Comparison of ENCODE assay signal across 8 cellular contexts in the genomic region with DNA sequence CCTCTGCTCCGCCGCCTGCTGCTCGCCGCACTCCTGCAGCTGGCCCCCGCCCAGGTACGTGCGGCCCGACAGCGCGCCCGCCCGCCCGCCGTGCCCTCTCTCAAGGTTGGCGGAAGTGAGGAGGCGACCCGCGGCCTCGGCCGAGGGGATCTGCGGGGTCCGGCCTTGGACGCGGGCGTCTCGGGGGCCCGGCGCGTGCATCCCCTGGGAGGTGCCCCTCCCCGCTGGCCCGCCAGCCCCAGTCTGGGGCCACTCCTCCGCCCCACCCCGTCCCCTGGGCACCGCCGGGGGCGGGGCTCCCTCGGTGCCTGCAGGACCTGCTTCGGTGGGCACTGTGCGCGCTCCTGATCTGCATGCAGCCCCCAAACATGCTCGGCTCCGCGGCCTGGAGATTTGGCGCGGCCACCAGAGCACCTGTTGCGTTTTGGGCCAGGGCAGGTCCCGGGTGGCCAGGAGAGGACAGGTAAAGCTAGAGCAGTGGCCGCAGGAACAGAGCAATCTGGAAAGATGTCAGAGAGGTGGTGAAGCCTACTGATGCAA. TPM values are rescaled to one million over a fixed set of nuclear protein-coding genes. Genes with fewer than 3 reads are reported as not detected.
A peak's percentile ranks its signal among the peaks of the same experiment; 100 is the strongest.
DNase-seq lines count a peak whose midpoint lies in the region; ATAC-seq and TF ChIP-seq lines count a peak whose summit lies in the region.

No MANE protein-coding gene starts in this region.

- ATAC-seq in Right ventricle myocardium inferior: peak; percentile 34
- no peak for ATAC-seq in GM18861 (IDR thresholded peaks at IDR 0.05; ENCODE audit: unreplicated experiment)
- ATAC-seq in HG02981 (IDR thresholded peaks at IDR 0.05; ENCODE audit: unreplicated experiment): no peak

- no peaks in the 10 kb centered on the region for H3K9me3 Mint-ChIP-seq in neural crest cell

- intact Hi-C loops in Right ventricle myocardium inferior (cut with DNase I) (no loop called here), cardiac septum (cut with DNase I) (loop anchor here (5.0 kb wide), 1 partner anchor 48 kb away; the partner anchor contains the start of gene STIP1), esophagus squamous epithelium (cut with DNase I) (no loop called here)

- H3K36me3 ChIP-seq in esophagus squamous epithelium: peaks cover 0 to 35% (median 0%) of the 10 kb centered on the region in 3 donors

- H3K4me1 ChIP-seq in esophagus squamous epithelium: peaks cover 40 to 93% (median 63%) of the 10 kb centered on the region in 3 donors

- peak overlapping the region; percentile 86 for H3K4me3 Mint-ChIP-seq in neural crest cell

- peak overlapping the region; percentile 56 to 88 (median 75) for H3K4me3 ChIP-seq in esophagus squamous epithelium

- H3K36me3 Mint-ChIP-seq in neural crest cell (ENCODE audit: low read depth): peaks cover 3% of the 10 kb centered on the region

- TF ChIP-seq CTCF in esophagus squamous epithelium (IDR thresholded peaks at IDR 0.05) (no peak), neural crest cell (conservative IDR thresholded peaks at IDR 0.05) (peak; percentile 17)

- TF ChIP-seq POLR2A in esophagus squamous epithelium (IDR thresholded peaks at IDR 0.05): peak in 1 of 4 donors; percentile 45

- H3K27me3 ChIP-seq in esophagus squamous epithelium: no peaks in the 10 kb centered on the region

- no peak overlapping the region for H3K27ac Mint-ChIP-seq in neural crest cell (ENCODE audit: unreplicated experiment)

- peaks cover 20% of the 10 kb centered on the region for H3K4me1 Mint-ChIP-seq in neural crest cell

- H3K9me3 ChIP-seq in esophagus squamous epithelium: no peaks in the 10 kb centered on the region

- no peaks in the 10 kb centered on the region for H3K27me3 Mint-ChIP-seq in neural crest cell (ENCODE audit: low read depth)

- no CpG with 5 or more reads among the region's 48 CpGs for WGBS in esophagus squamous epithelium, 2 donors

- peak overlapping the region; percentile 75 to 93 (median 85) for H3K27ac ChIP-seq in esophagus squamous epithelium

- peak; percentile 82 for DNase-seq in Right ventricle myocardium inferior (ENCODE audit: missing footprints)
- DNase-seq in cardiac septum (ENCODE audit: low spot score): no peak
- peak; percentile 37 for DNase-seq in NCI-H1105 (lab: John Stamatoyannopoulos, UW)
- DNase-seq in activated CD8-positive, alpha-beta memory T cell treated with anti-CD3 and anti-CD28 coated beads, Interleukin-2, amount 50 U/mL, for 48 hours: peak; percentile 74
- DNase-seq in esophagus squamous epithelium (lab: John Stamatoyannopoulos, UW): no peak
- no peak for DNase-seq in neural crest cell (ENCODE audit: low read depth, low spot score)

RNA-seq across cellular contexts. Expression of gene VEGFB, which starts 0.5 kb away (rescaled TPM):
- 272 TPM for total RNA-seq in Right ventricle myocardium inferior
- 261 TPM for total RNA-seq in cardiac septum
- 10 to 100 TPM; 18.0 to 50.5 (median 30.9) TPM for total RNA-seq in esophagus squamous epithelium
- total RNA-seq in neural crest cell: 61.2 and 62.7 TPM in 2 replicates

RNA-seq across cellular contexts. Expression of gene DNAJC4, which starts 4.6 kb away (rescaled TPM):
- total RNA-seq in Right ventricle myocardium inferior: 53.5 TPM
- 51.9 TPM for total RNA-seq in cardiac septum
- 10 to 100 TPM in 3 of 4 donors, 1 to 10 TPM in 1; 8.9 to 27.1 (median 16.8) TPM for total RNA-seq in esophagus squamous epithelium
- total RNA-seq in neural crest cell: 27.2 TPM in 2 replicates

RNA-seq across cellular contexts. Expression of gene FKBP2, which starts 6.0 kb away (rescaled TPM):
- total RNA-seq in Right ventricle myocardium inferior (50.6 TPM), cardiac septum (57.8 TPM), esophagus squamous epithelium (10 to 100 TPM; 50.7 to 89.6 (median 56.0) TPM), neural crest cell (29.2 and 33.7 TPM in 2 replicates)

RNA-seq across cellular contexts. Expression of gene NUDT22, which starts 8.8 kb away (rescaled TPM):
- 66.4 TPM for total RNA-seq in Right ventricle myocardium inferior
- total RNA-seq in cardiac septum: 75.0 TPM
- total RNA-seq in esophagus squamous epithelium: 10 to 100 TPM; 44.0 to 60.1 (median 50.7) TPM
- 35.7 and 40.8 TPM in 2 replicates for total RNA-seq in neural crest cell

RNA-seq across cellular contexts. Expression of gene TRPT1, which starts 8.9 kb away (rescaled TPM):
- 71.9 TPM for total RNA-seq in Right ventricle myocardium inferior
- 49.7 TPM for total RNA-seq in cardiac septum
- 10 to 100 TPM; 23.9 to 68.7 (median 45.8) TPM for total RNA-seq in esophagus squamous epithelium
- 40.2 and 43.2 TPM in 2 replicates for total RNA-seq in neural crest cell

Comparison
In these comparisons a context has a peak if more than half of its experiments do, and no peak if none do; other contexts are left out.
1. DNase-seq: peak in Right ventricle myocardium inferior (single experiment), NCI-H1105 (single experiment) and activated CD8-positive, alpha-beta memory T cell treated with anti-CD3 and anti-CD28 coated beads, Interleukin-2, amount 50 U/mL, for 48 hours (single experiment); none in cardiac septum (single experiment), esophagus squamous epithelium (single experiment) and neural crest cell (single experiment).